ENCODE assay signal across 13 cellular contexts in genomic region chr4:55399581-55399980, GRCh38. TPM values are rescaled to one million over a fixed set of nuclear protein-coding genes. Genes with fewer than 3 reads are reported as not detected.
DNase-seq lines count a peak whose midpoint lies in the region; ATAC-seq, FAIRE-seq and TF ChIP-seq lines count a peak whose summit lies in the region.
"Had no signal": no experiment of that assay in that cellular context is flagged by ENCODE, and none has a peak within 500 bp of the region (broad histone marks: within the 10 kb centered on the region; RNA-seq: fewer than 3 reads in every experiment).

No MANE protein-coding gene starts in this region.

- H3K4me1 ChIP-seq in HepG2 (ENCODE audit: insufficient read depth, low read length) (peaks cover 37% of the 10 kb centered on the region), right lobe of liver (peaks cover 0 to 23% (median 0%) of the 10 kb centered on the region in 4 donors), vagina (peaks cover 41% of the 10 kb centered on the region)

- DNase-seq in HepG2 (ENCODE audit: low spot score): no peak
- DNase-seq in right lobe of liver: no peak
- no peak for DNase-seq in activated naive CD8-positive, alpha-beta T cell treated with anti-CD3 and anti-CD28 coated beads for 36 hours
- DNase-seq in islet precursor cell: peak; percentile 14
- no peak for DNase-seq in vagina (ENCODE audit: extremely low spot score in 2 of 2)
- no peak for DNase-seq in NCI-H1694 treated with DMSO at 0.1 percent for 48 hours (lab: John Stamatoyannopoulos, UW)
- DNase-seq in sciatic nerve (ENCODE audit: low spot score): no peak
- DNase-seq in OCI-M2 (lab: John Stamatoyannopoulos, UW; ENCODE audit: unreplicated experiment): no peak
- DNase-seq: activated naive CD4-positive, alpha-beta T cell treated with anti-CD3 and anti-CD28 coated beads, Interleukin-2, amount 50 U/mL, for 16 hours; DMS 273 treated with DMSO at 0.1 percent for 48 hours; NCI-H187; pancreas had no signal

- H3K9me3 Mint-ChIP-seq in activated naive CD8-positive, alpha-beta T cell treated with anti-CD3 and anti-CD28 coated beads for 36 hours: no peaks in the 10 kb centered on the region

- H3K9ac ChIP-seq in HepG2 (ENCODE audit: insufficient read depth, low read depth, low read length): no peak overlapping the region

- H3K27me3 Mint-ChIP-seq in activated naive CD8-positive, alpha-beta T cell treated with anti-CD3 and anti-CD28 coated beads for 36 hours: peaks cover 3% of the 10 kb centered on the region

- TF ChIP-seq RAD21 in HepG2 (CRISPR knock-in tag; IDR thresholded peaks at IDR 0.05): no peak

- H3K36me3 Mint-ChIP-seq in activated naive CD8-positive, alpha-beta T cell treated with anti-CD3 and anti-CD28 coated beads for 36 hours: peaks cover 43% of the 10 kb centered on the region

- H2AFZ ChIP-seq in HepG2 (ENCODE audit: low read length): no peak overlapping the region

- H3K4me1 Mint-ChIP-seq in activated naive CD8-positive, alpha-beta T cell treated with anti-CD3 and anti-CD28 coated beads for 36 hours: peaks cover 49% of the 10 kb centered on the region

- FAIRE-seq in HepG2 (lab: Jason Lieb, UNC): no peak

- no peak overlapping the region for H3K27ac Mint-ChIP-seq in activated naive CD8-positive, alpha-beta T cell treated with anti-CD3 and anti-CD28 coated beads for 36 hours

- TF ChIP-seq EP300 in HepG2 (IDR thresholded peaks at IDR 0.05; ENCODE audit: low read depth in 2 of 2, low read length in 2 of 2) (no peak), HepG2 (CRISPR knock-in tag; IDR thresholded peaks at IDR 0.05; ENCODE audit: borderline replicate concordance) (no peak)

- ATAC-seq in HepG2 (no peak), right lobe of liver (no peak), sciatic nerve (no peak)
- ATAC-seq: pancreas had no signal

- no peaks in the 10 kb centered on the region; a peak in 2 of 5 replicates for H3K27me3 ChIP-seq in HepG2 (ENCODE audit: control insufficient read depth in 1 of 2, insufficient read depth in 2 of 2, low read length in 2 of 2)
- no peaks in the 10 kb centered on the region for H3K27me3 ChIP-seq in right lobe of liver
- H3K27me3 ChIP-seq in vagina: no peaks in the 10 kb centered on the region
- H3K27me3 ChIP-seq: pancreas had no signal

- H3K4me2 ChIP-seq in HepG2 (ENCODE audit: low read depth, low read length): peak overlapping the region; percentile 77

- TF ChIP-seq CTCF in HepG2 (CRISPR knock-in tag; IDR thresholded peaks at IDR 0.05) (no peak), right lobe of liver (IDR thresholded peaks at IDR 0.05) (no peak), vagina (IDR thresholded peaks at IDR 0.05) (no peak)

- in situ Hi-C loops in HepG2 (cut with HindIII; ENCODE audit: extremely low pct_ligation_motif_present, low pct_unique_long_range_greater_than_20kb): loop anchor here (25.0 kb wide), 1 partner anchor 463 kb away; the partner anchor contains the start of gene EXOC1

- H4K20me1 ChIP-seq in HepG2 (ENCODE audit: insufficient read depth, low read length): peaks cover 20% of the 10 kb centered on the region

- H3K27ac ChIP-seq in HepG2 (ENCODE audit: extremely low read length, insufficient read depth, low read length) (peak overlapping the region; percentile 23), right lobe of liver (no peak overlapping the region), vagina (peak overlapping the region; percentile 99)
- H3K27ac ChIP-seq: SK-N-MC had no signal

- TF ChIP-seq POLR2A in HepG2 (IDR thresholded peaks at IDR 0.05; ENCODE audit: insufficient read depth in 1 of 2, low read depth in 2 of 2, low read length in 2 of 2) (no peak), right lobe of liver (IDR thresholded peaks at IDR 0.05) (no peak), vagina (IDR thresholded peaks at IDR 0.05) (no peak)

- CTCF ChIA-PET in HepG2 (lab: Yijun Ruan, JAX; ENCODE audit: low intra/inter-chr PET ratio, low total read pairs): no interaction called here

- peaks cover 49% of the 10 kb centered on the region for H3K79me2 ChIP-seq in HepG2 (ENCODE audit: insufficient read depth, low read length)

- intact Hi-C loops in HepG2 (cut with micrococcal nuclease; ENCODE audit: unreplicated experiment): loop anchor here (5.0 kb wide), 1 partner anchor 33 kb away; no protein-coding TSS in a partner anchor
- intact Hi-C loops in right lobe of liver (cut with DNase I): no loop called here
- intact Hi-C loops in vagina (cut with DNase I): loop anchor here (10.0 kb wide), 1 partner anchor 55 kb away; the partner anchor contains the start of gene SRD5A3
- intact Hi-C loops in sciatic nerve (cut with DNase I): no loop called here

- H3K4me3 Mint-ChIP-seq in activated naive CD8-positive, alpha-beta T cell treated with anti-CD3 and anti-CD28 coated beads for 36 hours: peak overlapping the region; percentile 96

- no peaks in the 10 kb centered on the region for H3K9me3 ChIP-seq in HepG2 (ENCODE audit: low read length)
- H3K9me3 ChIP-seq in right lobe of liver: no peaks in the 10 kb centered on the region
- H3K9me3 ChIP-seq in vagina: no peaks in the 10 kb centered on the region
- H3K9me3 ChIP-seq: pancreas had no signal

- 88% methylated on average over 1 of the region's 1 CpG for WGBS in HepG2 (ENCODE audit: low lambda C conversion rate)
- 79% methylated on average over 1 of the region's 1 CpG for WGBS in right lobe of liver (ENCODE audit: insufficient coverage, low coverage, low lambda C conversion rate, missing lambda C conversion rate)

- POLR2A ChIA-PET in HepG2 (lab: Yijun Ruan, JAX): no interaction called here

- H3K36me3 ChIP-seq in HepG2 (replicated peaks in 1 of 2; ENCODE audit: control insufficient read depth in 1 of 2, insufficient read depth in 2 of 2, low read length in 2 of 2) (peaks cover 2 to 9% of the 10 kb centered on the region in 2 experiments; a peak in 2 of 5 replicates), right lobe of liver (peaks cover 0 to 7% (median 0%) of the 10 kb centered on the region in 4 donors), vagina (peaks cover 0 to 5% of the 10 kb centered on the region in 2 donors)

- BruUV-seq in HepG2 (replicated peaks; lab: Mats Ljungman, UMichigan): no TSS peak

- H3K4me3 ChIP-seq in HepG2 (replicated peaks in 1 of 3; ENCODE audit: insufficient read depth in 1 of 3, low read depth in 2 of 3, low read length in 3 of 3) (peak overlapping the region in 1 of 3 experiments; percentile 32; a peak in 2 of 6 replicates), right lobe of liver (no peak overlapping the region), vagina (peak overlapping the region in 1 of 2 donors; percentile 95)

RNA-seq across cellular contexts. Expression of gene TMEM165, which starts 3.8 kb away (rescaled TPM):
- total RNA-seq in HepG2 (2016; rRNA removed; fragmentation: Illumina TruSeq; extraction: Trizol) (32.0 and 54.6 TPM in 2 replicates), right lobe of liver (10 to 100 TPM; 13.3 to 53.0 (median 23.0) TPM), vagina (171 TPM), sciatic nerve (131 TPM)
- 49.0 and 49.6 TPM in 2 replicates for total RNA-seq in HepG2 (2016; cell fraction: cytosol; rRNA removed; fragmentation: Illumina TruSeq; extraction: Trizol; ENCODE audit: low read depth)
- 31.3 and 54.4 TPM in 2 replicates for total RNA-seq in HepG2 (2016; cell fraction: insoluble cytoplasmic fraction; rRNA removed; fragmentation: Illumina TruSeq; extraction: Trizol)
- 41.0 and 41.4 TPM in 2 replicates for total RNA-seq in HepG2 (2016; cell fraction: membrane; rRNA removed; fragmentation: Illumina TruSeq; extraction: Trizol)
- total RNA-seq in HepG2 (2016; cell fraction: nucleus; rRNA removed; fragmentation: Illumina TruSeq; extraction: Trizol): 69.6 and 76.4 TPM in 2 replicates
- 82.0 and 103 TPM in 2 replicates for polyA plus RNA-seq in HepG2 (2011; rRNA removed)
- polyA plus RNA-seq in HepG2 (2011; cell fraction: cytosol; rRNA removed): 36.3 and 40.4 TPM in 2 replicates
- 57.5 and 61.2 TPM in 2 replicates for polyA plus RNA-seq in HepG2 (2011; cell fraction: nucleus; rRNA removed)
- polyA plus RNA-seq in HepG2 (2012): 27.9 and 35.8 TPM in 2 replicates
- polyA plus RNA-seq in HepG2 (2016; cell fraction: cytosol; fragmentation: Illumina TruSeq; extraction: Trizol; ENCODE audit: low read depth): 17.4 and 21.2 TPM in 2 replicates
- 36.0 and 38.8 TPM in 2 replicates for polyA plus RNA-seq in HepG2 (2016; cell fraction: insoluble cytoplasmic fraction; fragmentation: Illumina TruSeq; extraction: Trizol; ENCODE audit: low read depth)
- polyA plus RNA-seq in HepG2 (2016; cell fraction: membrane; fragmentation: Illumina TruSeq; extraction: Trizol; ENCODE audit: low read depth): 27.2 and 31.4 TPM in 2 replicates
- 108 and 117 TPM in 2 replicates for polyA plus RNA-seq in HepG2 (2016; cell fraction: nucleus; fragmentation: Illumina TruSeq; extraction: Trizol; ENCODE audit: insufficient read depth, low read depth)
- polyA minus RNA-seq in HepG2 (2011; rRNA and poly(A)+ RNA removed; ENCODE audit: low replicate concordance): 170 and 281 TPM in 2 replicates
- polyA minus RNA-seq in HepG2 (2011; cell fraction: cytosol; rRNA and poly(A)+ RNA removed): 36.6 and 41.3 TPM in 2 replicates
- 125 and 131 TPM in 2 replicates for polyA minus RNA-seq in HepG2 (2011; cell fraction: nucleus; rRNA and poly(A)+ RNA removed)
- 10 to 100 TPM; 59.7 to 60.8 TPM for total RNA-seq in activated naive CD8-positive, alpha-beta T cell treated with anti-CD3 and anti-CD28 coated beads for 36 hours

RNA-seq across cellular contexts. Expression of gene SRD5A3, which starts 53.5 kb away (rescaled TPM):
- 12.8 and 18.4 TPM in 2 replicates for total RNA-seq in HepG2 (2016; rRNA removed; fragmentation: Illumina TruSeq; extraction: Trizol)
- 10.3 and 14.8 TPM in 2 replicates for total RNA-seq in HepG2 (2016; cell fraction: cytosol; rRNA removed; fragmentation: Illumina TruSeq; extraction: Trizol; ENCODE audit: low read depth)
- 12.5 and 16.5 TPM in 2 replicates for total RNA-seq in HepG2 (2016; cell fraction: insoluble cytoplasmic fraction; rRNA removed; fragmentation: Illumina TruSeq; extraction: Trizol)
- 22.0 and 24.7 TPM in 2 replicates for total RNA-seq in HepG2 (2016; cell fraction: membrane; rRNA removed; fragmentation: Illumina TruSeq; extraction: Trizol)
- total RNA-seq in HepG2 (2016; cell fraction: nucleus; rRNA removed; fragmentation: Illumina TruSeq; extraction: Trizol): 12.7 and 14.2 TPM in 2 replicates
- polyA plus RNA-seq in HepG2 (2011; rRNA removed): 7.4 and 12.4 TPM in 2 replicates
- 5.5 and 8.9 TPM in 2 replicates for polyA plus RNA-seq in HepG2 (2011; cell fraction: cytosol; rRNA removed)
- 0.87 and 1.7 TPM in 2 replicates for polyA plus RNA-seq in HepG2 (2011; cell fraction: nucleus; rRNA removed)
- 8.3 and 13.3 TPM in 2 replicates for polyA plus RNA-seq in HepG2 (2012)
- polyA plus RNA-seq in HepG2 (2016; cell fraction: cytosol; fragmentation: Illumina TruSeq; extraction: Trizol; ENCODE audit: low read depth): 30.1 and 32.4 TPM in 2 replicates
- polyA plus RNA-seq in HepG2 (2016; cell fraction: insoluble cytoplasmic fraction; fragmentation: Illumina TruSeq; extraction: Trizol; ENCODE audit: low read depth): 17.4 and 17.6 TPM in 2 replicates
- polyA plus RNA-seq in HepG2 (2016; cell fraction: membrane; fragmentation: Illumina TruSeq; extraction: Trizol; ENCODE audit: low read depth): 26.9 and 30.1 TPM in 2 replicates
- 26.6 and 27.3 TPM in 2 replicates for polyA plus RNA-seq in HepG2 (2016; cell fraction: nucleus; fragmentation: Illumina TruSeq; extraction: Trizol; ENCODE audit: insufficient read depth, low read depth)
- polyA minus RNA-seq in HepG2 (2011; rRNA and poly(A)+ RNA removed; ENCODE audit: low replicate concordance): 14.9 and 24.8 TPM in 2 replicates
- polyA minus RNA-seq in HepG2 (2011; cell fraction: cytosol; rRNA and poly(A)+ RNA removed): 4.6 and 5.1 TPM in 2 replicates
- 1.3 and 2.1 TPM in 2 replicates for polyA minus RNA-seq in HepG2 (2011; cell fraction: nucleus; rRNA and poly(A)+ RNA removed)
- 10 to 100 TPM in 3 of 6 experiments, 1 to 10 TPM in 3; 7.7 to 13.9 (median 9.9) TPM for total RNA-seq in right lobe of liver
- total RNA-seq in activated naive CD8-positive, alpha-beta T cell treated with anti-CD3 and anti-CD28 coated beads for 36 hours: 10 to 100 TPM; 32.5 to 39.7 TPM
- total RNA-seq in vagina: 25.5 TPM
- 14.6 TPM for total RNA-seq in sciatic nerve

Comparison
In these comparisons a context has a peak if more than half of its experiments do, and no peak if none do; other contexts are left out.
1. H3K27ac ChIP-seq: peak in HepG2 (single experiment) and vagina (single experiment); none in right lobe of liver (0 of 3).
2. intact Hi-C loops: an anchor here in HepG2 (5.0 kb wide) and vagina (10.0 kb wide); none called in right lobe of liver and sciatic nerve.